In genomic region chr9:38486837-38487236, GRCh38 we compare ENCODE assay signal across 17 cellular contexts.
DNase-seq lines count a peak whose midpoint lies in the region; FAIRE-seq and TF ChIP-seq lines count a peak whose summit lies in the region.
"Had no signal": no experiment of that assay in that cellular context is flagged by ENCODE, and none has a peak within 500 bp of the region (broad histone marks: within the 10 kb centered on the region; RNA-seq: fewer than 3 reads in every experiment).

No MANE protein-coding gene starts in this region.

- TF ChIP-seq RAD21 in H1 (IDR thresholded peaks at IDR 0.05 in 1 of 2, conservative IDR thresholded peaks at IDR 0.05 in 1 of 2; ENCODE audit: low read depth in 2 of 2, low read length in 2 of 2) = no peak

- CTCF ChIA-PET in H1 (lab: Charles Lee; ENCODE audit: partially characterized antibody) = interaction anchor here (1.3 kb wide), 1 partner anchor 54 kb away, joined by 3 read pairs; no protein-coding TSS in a partner anchor
- CTCF ChIA-PET in activated naive CD4-positive, alpha-beta T cell treated with anti-CD3 and anti-CD28 coated beads for 36 hours (lab: Charles Lee) = no interaction called here

- H3K27ac Mint-ChIP-seq in nephron progenitor cell = peak overlapping the region; percentile 17
- H3K27ac Mint-ChIP-seq in activated naive CD4-positive, alpha-beta T cell treated with anti-CD3 and anti-CD28 coated beads for 36 hours = no peak overlapping the region
- H3K27ac Mint-ChIP-seq: CD8-positive, alpha-beta memory T cell had no signal

- H3K4me3 ChIP-seq in H7 (ENCODE audit: insufficient read depth, low read depth, low read length) (no peak overlapping the region), H1 (ENCODE audit: extremely low read depth in 1 of 4, insufficient read depth in 2 of 4, low read depth in 3 of 4, low read length in 4 of 4) (no peak overlapping the region), testis (no peak overlapping the region)
- H3K4me3 ChIP-seq: BLaER1 had no signal

- no peaks in the 10 kb centered on the region for H3K36me3 Mint-ChIP-seq in nephron progenitor cell (ENCODE audit: low read depth)
- H3K36me3 Mint-ChIP-seq in activated naive CD4-positive, alpha-beta T cell treated with anti-CD3 and anti-CD28 coated beads for 36 hours (ENCODE audit: low read depth) = no peaks in the 10 kb centered on the region

- H4K20me1 ChIP-seq in H1 (replicated peaks in 1 of 2; ENCODE audit: control insufficient read depth in 1 of 2, insufficient read depth in 2 of 2, low read length in 2 of 2) = no peaks in the 10 kb centered on the region
- H4K20me1 ChIP-seq: BLaER1 had no signal

- no peak overlapping the region for H2AFZ ChIP-seq in H1 (ENCODE audit: low read length)

- H4K8ac ChIP-seq in H1 (ENCODE audit: extremely low read depth, insufficient read depth, low read length) = no peak overlapping the region

- DNase-seq in H7 (peak; percentile 33), H1 (ENCODE audit: low read depth in 1 of 2, low spot score in 2 of 2) (peak in 1 of 2 experiments; percentile 59), nephron progenitor cell (no peak), testis (no peak), GM12892 (ENCODE audit: insufficient read length) (no peak)
- no peak for DNase-seq in activated naive CD4-positive, alpha-beta T cell treated with anti-CD3 and anti-CD28 coated beads for 36 hours
- no peak for DNase-seq in effector CD4-positive, alpha-beta T cell
- DNase-seq: 8988T; AML-193; Caco-2; CD8-positive, alpha-beta memory T cell; DND-41; GDM1 had no signal

- peaks cover 46% of the 10 kb centered on the region for H3K4me1 Mint-ChIP-seq in nephron progenitor cell
- H3K4me1 Mint-ChIP-seq in activated naive CD4-positive, alpha-beta T cell treated with anti-CD3 and anti-CD28 coated beads for 36 hours (ENCODE audit: low read depth) = no peaks in the 10 kb centered on the region

- H3K4me2 ChIP-seq in H1 (ENCODE audit: insufficient read depth in 1 of 2, low read depth in 2 of 2, low read length in 2 of 2) = peak overlapping the region in 1 of 2 experiments; percentile 30; a peak in 1 of 4 replicates
- H3K4me2 ChIP-seq: BLaER1 had no signal

- peaks cover 16% of the 10 kb centered on the region for H3K9me3 Mint-ChIP-seq in nephron progenitor cell
- H3K9me3 Mint-ChIP-seq in activated naive CD4-positive, alpha-beta T cell treated with anti-CD3 and anti-CD28 coated beads for 36 hours = peaks cover 4% of the 10 kb centered on the region

- no peak overlapping the region for H2BK12ac ChIP-seq in H1 (ENCODE audit: low read depth, low read length)

- H2BK15ac ChIP-seq in H1 (ENCODE audit: low read length) = no peak overlapping the region

- no peak overlapping the region for H4K91ac ChIP-seq in H1 (replicated peaks; ENCODE audit: insufficient read length, low read length)

- no peak for TF ChIP-seq CTCF in H1 (IDR thresholded peaks at IDR 0.05; ENCODE audit: control extremely low read depth in 1 of 3, insufficient read depth in 1 of 3, low read depth in 1 of 3, low read length in 3 of 3)
- TF ChIP-seq CTCF in nephron progenitor cell (IDR thresholded peaks at IDR 0.05) = no peak
- TF ChIP-seq CTCF in testis (IDR thresholded peaks at IDR 0.05) = no peak

- H3K14ac ChIP-seq in H1 (ENCODE audit: insufficient read length) = no peak overlapping the region

- no peak overlapping the region for H3K4me3 Mint-ChIP-seq in nephron progenitor cell
- no peak overlapping the region for H3K4me3 Mint-ChIP-seq in activated naive CD4-positive, alpha-beta T cell treated with anti-CD3 and anti-CD28 coated beads for 36 hours
- H3K4me3 Mint-ChIP-seq: CD8-positive, alpha-beta memory T cell had no signal

- WGBS in H1 (ENCODE audit: extremely low coverage in 1 of 2, insufficient coverage in 1 of 2, insufficient read length in 1 of 2, insufficient replicate concordance in 2 of 2, low coverage in 1 of 2, low lambda C conversion rate in 2 of 2, missing lambda C conversion rate in 1 of 2), 2 experiments = 66% methylated on average over 8 of the region's 8 CpGs; no CpG with 5 or more reads in 1 of the 2 experiments
- WGBS in testis, 2 donors = 32 to 52% methylated on average over 6 to 8 of the region's 8 CpGs

- H3K56ac ChIP-seq in H1 (replicated peaks; ENCODE audit: insufficient read length, low read depth, low read length) = no peak overlapping the region

- H4K5ac ChIP-seq in H1 (ENCODE audit: insufficient read length, low read depth, low read length) = peak overlapping the region; percentile 3

- POLR2A ChIA-PET in H1 (lab: Charles Lee; ENCODE audit: partially characterized antibody) = no interaction called here

- H3K27me3 ChIP-seq in H7 (ENCODE audit: control insufficient read depth, insufficient read depth, low read length) (no peaks in the 10 kb centered on the region), H1 (replicated peaks in 1 of 4; ENCODE audit: control insufficient read depth in 3 of 4, extremely low read depth in 1 of 4, insufficient read depth in 3 of 4, low read length in 3 of 4) (no peaks in the 10 kb centered on the region), testis (no peaks in the 10 kb centered on the region)
- H3K27me3 ChIP-seq: BLaER1 had no signal

- peak overlapping the region; percentile 32 for H3K18ac ChIP-seq in H1 (ENCODE audit: extremely low read depth, low read length)

- H2BK20ac ChIP-seq in H1 (ENCODE audit: low read length) = no peak overlapping the region; the same call in 1 of the 2 replicates

- no peak overlapping the region for H2BK120ac ChIP-seq in H1 (replicated peaks; ENCODE audit: low read depth, low read length)

- H3K9ac ChIP-seq in H1 (replicated peaks in 1 of 4; ENCODE audit: extremely low read depth in 1 of 4, low read depth in 3 of 4, low read length in 3 of 4) = no peak overlapping the region
- H3K9ac ChIP-seq: BLaER1 had no signal

- no peak overlapping the region for H3K4ac ChIP-seq in H1 (replicated peaks; ENCODE audit: insufficient read length, low read depth, low read length)

- no peaks in the 10 kb centered on the region for H3K79me2 ChIP-seq in H1 (ENCODE audit: control insufficient read depth in 1 of 2, insufficient read depth in 2 of 2, low read length in 2 of 2)

- H3K27me3 Mint-ChIP-seq in nephron progenitor cell (ENCODE audit: low read depth, poor library complexity) = peaks cover 5% of the 10 kb centered on the region
- H3K27me3 Mint-ChIP-seq in activated naive CD4-positive, alpha-beta T cell treated with anti-CD3 and anti-CD28 coated beads for 36 hours (ENCODE audit: low read depth) = peaks cover 8% of the 10 kb centered on the region

- FAIRE-seq in H1 (lab: Jason Lieb, UNC) (no peak), GM12892 (lab: Jason Lieb, UNC) (no peak)
- FAIRE-seq: GM19239, H54, HTR-8/SVneo had no signal

- H3K23me2 ChIP-seq in H1 (ENCODE audit: low read depth, low read length) = no peaks in the 10 kb centered on the region

- no peaks in the 10 kb centered on the region for H3K36me3 ChIP-seq in H7 (replicated peaks; ENCODE audit: control insufficient read depth, insufficient read depth, low read length)
- H3K36me3 ChIP-seq in H1 (ENCODE audit: control insufficient read depth in 2 of 4, insufficient read depth in 4 of 4, low read length in 3 of 4) = no peaks in the 10 kb centered on the region
- no peaks in the 10 kb centered on the region for H3K36me3 ChIP-seq in testis (ENCODE audit: low read depth, missing control alignments)
- H3K36me3 ChIP-seq: BLaER1 had no signal

- H3K27ac ChIP-seq in H1 (ENCODE audit: low read depth, low read length) (no peak overlapping the region), testis (peak overlapping the region; percentile 32 to 39)
- H3K27ac ChIP-seq: BLaER1 had no signal

- H2BK5ac ChIP-seq in H1 (ENCODE audit: low read depth, low read length) = 0 out of 2 replicates have a peak overlapping the region, but pooled peaks have one; percentile 83

- no peak overlapping the region for H2AK5ac ChIP-seq in H1 (ENCODE audit: low read depth, low read length)

- peaks cover 11 to 24% (median 21%) of the 10 kb centered on the region in 4 experiments for H3K4me1 ChIP-seq in H1 (replicated peaks in 1 of 4; ENCODE audit: control insufficient read depth in 3 of 4, insufficient read depth in 4 of 4, low read length in 3 of 4)
- H3K4me1 ChIP-seq in testis = peaks cover 10% of the 10 kb centered on the region
- H3K4me1 ChIP-seq: BLaER1, Caco-2 had no signal

- no peaks in the 10 kb centered on the region for H3K79me1 ChIP-seq in H1 (ENCODE audit: low read depth, low read length)

- H3K23ac ChIP-seq in H1 (ENCODE audit: insufficient read length) = no peak overlapping the region

- TF ChIP-seq POLR2A in H1 (IDR thresholded peaks at IDR 0.05; ENCODE audit: control extremely low read depth in 1 of 2, low read depth in 2 of 2, low read length in 2 of 2) (no peak), testis (IDR thresholded peaks at IDR 0.05) (no peak), GM12892 (IDR thresholded peaks at IDR 0.05; ENCODE audit: low read depth, low read length) (no peak)

- H3K9me3 ChIP-seq in H1 (ENCODE audit: insufficient read depth in 2 of 2, low read depth in 1 of 2, low read length in 1 of 2) (no peaks in the 10 kb centered on the region; a peak in 1 of 4 replicates), testis (no peaks in the 10 kb centered on the region)
- H3K9me3 ChIP-seq: Caco-2 had no signal

- intact Hi-C loops in testis (cut with DNase I; ENCODE audit: low total_unique reads) = no loop called here
- intact Hi-C loops in activated naive CD4-positive, alpha-beta T cell treated with anti-CD3 and anti-CD28 coated beads for 36 hours (cut with micrococcal nuclease) = no loop called here

- no peak for TF ChIP-seq EP300 in H1 (IDR thresholded peaks at IDR 0.05; ENCODE audit: borderline replicate concordance in 1 of 2, low read depth in 2 of 2, low read length in 2 of 2)

TF ChIP-seq in H1, 55 proteins besides CTCF, POLR2A, EP300 and RAD21:
- no peak for TF ChIP-seq SAP30 (IDR thresholded peaks at IDR 0.05; ENCODE audit: insufficient read depth, insufficient replicate concordance, low read length)
TF ChIP-seq in H1: peak in this region for 0.
